Comparison of ENCODE assay signal across 36 cellular contexts in the genomic region with DNA sequence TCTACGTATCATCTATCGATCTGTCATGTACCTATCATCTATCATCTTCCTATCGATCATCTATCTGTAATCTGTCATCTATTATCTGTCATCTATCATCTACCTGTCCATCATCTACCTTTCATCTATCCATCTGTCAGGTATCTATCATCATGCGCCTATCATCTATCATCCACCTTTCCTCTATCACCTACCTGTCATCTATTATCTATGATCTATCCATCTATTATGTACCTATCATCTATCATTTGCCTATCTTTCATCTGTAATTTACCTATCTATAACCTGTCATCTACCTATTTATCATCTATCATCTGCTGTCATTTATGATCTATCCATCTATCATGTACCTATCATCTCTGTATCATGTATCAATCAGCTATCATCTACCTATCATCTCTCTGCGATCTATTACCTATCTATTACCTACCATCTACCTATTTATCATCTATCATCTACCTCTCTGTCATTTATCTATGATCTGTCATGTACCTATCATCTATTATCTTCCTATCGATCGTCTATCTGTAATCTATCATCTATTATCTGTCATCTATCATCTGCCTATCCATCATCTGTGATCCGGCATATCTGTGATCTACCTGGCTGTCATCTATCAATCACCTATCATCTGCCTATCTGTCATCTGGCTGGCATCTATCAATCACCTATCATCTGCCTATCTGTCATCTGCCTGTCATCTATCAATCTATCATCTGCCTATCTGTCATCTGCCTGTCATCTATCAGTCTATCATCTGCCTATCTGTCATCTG. TPM values are rescaled to one million over a fixed set of nuclear protein-coding genes. Genes with fewer than 3 reads are reported as not detected.
"Had no signal": no experiment of that assay in that cellular context is flagged by ENCODE, and none has a peak within 500 bp of the region (broad histone marks: within the 10 kb centered on the region; RNA-seq: fewer than 3 reads in every experiment).

No MANE protein-coding gene starts in this region.

- H3K9me3 ChIP-seq: adrenal gland, breast epithelium, colonic mucosa, heart left ventricle had no signal

- H3K4me3 ChIP-seq: cardiac muscle cell, colonic mucosa had no signal

- H3K9me3 Mint-ChIP-seq: activated CD4-positive, alpha-beta memory T cell treated with anti-CD3 and anti-CD28 coated beads for 36 hours; activated CD4-positive, alpha-beta T cell treated with anti-CD3 and anti-CD28 coated beads, Interleukin-2, amount 10 ng/mL, durations not matched to agents 24 days and 14 days; activated naive CD4-positive, alpha-beta T cell treated with anti-CD3 and anti-CD28 coated beads for 36 hours; activated naive CD4-positive, alpha-beta T cell treated with anti-CD3 and anti-CD28 coated beads, Interleukin-2, amount 50 U/mL, for 24 hours; activated naive CD8-positive, alpha-beta T cell treated with anti-CD3 and anti-CD28 coated beads for 36 hours; activated naive CD8-positive, alpha-beta T cell treated with anti-CD3 and anti-CD28 coated beads, Interleukin-2, amount 50 U/mL, for 24 hours; activated T-helper 1 cell treated with anti-CD3 and anti-CD28 coated beads, Interleukin-12 subunit alpha, Interleukin-12 subunit beta, Interleukin-2, Interleukin-4 antibody, amounts not matched to agents 30 ng/mL and 10 ng/mL and 1 ng/mL, durations not matched to agents 14 hours and 24 hours and 36 hours; activated T-helper 2 cell treated with anti-CD3 and anti-CD28 coated beads, Interferon-gamma antibody, Interleukin-2, Interleukin-4, amounts not matched to agents 10 μg/mL and 5 μg/mL and 100 μg/mL, durations not matched to agents 14 hours and 24 hours and 36 hours had no signal

- H3K4me1 Mint-ChIP-seq: activated naive CD4-positive, alpha-beta T cell treated with anti-CD3 and anti-CD28 coated beads, Interleukin-2, amount 50 U/mL, for 24 hours; activated naive CD8-positive, alpha-beta T cell treated with anti-CD3 and anti-CD28 coated beads for 36 hours had no signal

- FAIRE-seq: endometrium, endothelial cell of umbilical vein, frontal cortex had no signal

- DNase-seq: activated CD4-positive, alpha-beta memory T cell treated with anti-CD3 and anti-CD28 coated beads for 36 hours; activated CD4-positive, alpha-beta T cell treated with anti-CD3 and anti-CD28 coated beads for 36 hours; activated CD4-positive, alpha-beta T cell treated with anti-CD3 and anti-CD28 coated beads, Interleukin-2, amount 10 ng/mL, durations not matched to agents 24 days and 14 days; activated CD4-positive, CD25-positive, alpha-beta regulatory T cell; activated CD4-positive, CD25-positive, alpha-beta regulatory T cell treated with anti-CD3 and anti-CD28 coated beads, Interleukin-2, amount 50 U/mL, for 72 hours; activated CD8-positive, alpha-beta memory T cell treated with anti-CD3 and anti-CD28 coated beads, Interleukin-2, amount 10 ng/mL, durations not matched to agents 7 days and 5 days; activated CD8-positive, alpha-beta memory T cell treated with anti-CD3 and anti-CD28 coated beads, Interleukin-2, amount 50 U/mL, for 4 hours; activated CD8-positive, alpha-beta T cell treated with anti-CD3 and anti-CD28 coated beads, Interleukin-2, amount 10 ng/mL, durations not matched to agents 7 days and 5 days; activated effector memory CD4-positive, alpha-beta T cell treated with anti-CD3 and anti-CD28 coated beads, Interleukin-2, amount 50 U/mL, for 16 hours; activated naive CD4-positive, alpha-beta T cell treated with anti-CD3 and anti-CD28 coated beads for 36 hours; activated naive CD8-positive, alpha-beta T cell treated with anti-CD3 and anti-CD28 coated beads for 36 hours; activated naive CD8-positive, alpha-beta T cell treated with anti-CD3 and anti-CD28 coated beads, Interleukin-2, amount 50 U/mL, for 24 hours; activated T-cell treated with anti-CD3 and anti-CD28 coated beads, Interleukin-2, amount 50 U/mL, for 1 hour; activated T-cell treated with anti-CD3 and anti-CD28 coated beads, Interleukin-2, amount 50 U/mL, for 48 hours; adrenal gland; amygdala; aorta; central memory CD4-positive, alpha-beta T cell; cerebellar nuclear complex; colonic mucosa; effector CD8-positive, alpha-beta T cell; foreskin fibroblast; heart left ventricle; T-helper 2 cell had no signal

- H3K36me3 ChIP-seq: adrenal gland, breast epithelium, cardiac muscle cell, colonic mucosa, heart left ventricle had no signal

- H3K4me1 ChIP-seq: breast epithelium, colonic mucosa had no signal

- ATAC-seq: activated CD4-positive, alpha-beta T cell treated with anti-CD3 and anti-CD28 coated beads for 36 hours; activated CD8-positive, alpha-beta memory T cell treated with anti-CD3 and anti-CD28 coated beads, Interleukin-2, amount 10 ng/mL, durations not matched to agents 7 days and 5 days; activated CD8-positive, alpha-beta T cell treated with anti-CD3 and anti-CD28 coated beads, Interleukin-2, amount 10 ng/mL, durations not matched to agents 7 days and 5 days; activated naive CD8-positive, alpha-beta T cell treated with anti-CD3 and anti-CD28 coated beads, Interleukin-2, amount 50 U/mL, for 24 hours; esophagus mucosa had no signal

- H3K36me3 Mint-ChIP-seq: activated CD4-positive, alpha-beta memory T cell treated with anti-CD3 and anti-CD28 coated beads for 36 hours; activated CD8-positive, alpha-beta memory T cell treated with anti-CD3 and anti-CD28 coated beads, Interleukin-2, amount 10 ng/mL, durations not matched to agents 7 days and 5 days; activated naive CD4-positive, alpha-beta T cell treated with anti-CD3 and anti-CD28 coated beads, Interleukin-2, amount 50 U/mL, for 24 hours; activated naive CD8-positive, alpha-beta T cell treated with anti-CD3 and anti-CD28 coated beads for 36 hours; brain had no signal

- H3K27ac ChIP-seq: adrenal gland, cardiac muscle cell, colonic mucosa had no signal

- H3K27ac Mint-ChIP-seq: activated CD4-positive, alpha-beta memory T cell treated with anti-CD3 and anti-CD28 coated beads for 36 hours; activated CD4-positive, alpha-beta T cell treated with anti-CD3 and anti-CD28 coated beads for 36 hours; activated CD4-positive, alpha-beta T cell treated with anti-CD3 and anti-CD28 coated beads, Interleukin-2, amount 10 ng/mL, durations not matched to agents 24 days and 14 days; activated CD8-positive, alpha-beta memory T cell treated with anti-CD3 and anti-CD28 coated beads, Interleukin-2, amount 10 ng/mL, durations not matched to agents 7 days and 5 days; activated CD8-positive, alpha-beta T cell treated with anti-CD3 and anti-CD28 coated beads, Interleukin-2, amount 10 ng/mL, durations not matched to agents 7 days and 5 days; activated naive CD4-positive, alpha-beta T cell treated with anti-CD3 and anti-CD28 coated beads for 36 hours; activated naive CD4-positive, alpha-beta T cell treated with anti-CD3 and anti-CD28 coated beads, Interleukin-2, amount 50 U/mL, for 24 hours; activated naive CD8-positive, alpha-beta T cell treated with anti-CD3 and anti-CD28 coated beads for 36 hours; activated naive CD8-positive, alpha-beta T cell treated with anti-CD3 and anti-CD28 coated beads, Interleukin-2, amount 50 U/mL, for 24 hours; activated T-helper 1 cell treated with anti-CD3 and anti-CD28 coated beads, Interleukin-12 subunit alpha, Interleukin-12 subunit beta, Interleukin-2, Interleukin-4 antibody, amounts not matched to agents 30 ng/mL and 10 ng/mL and 1 ng/mL, durations not matched to agents 14 hours and 24 hours and 36 hours; activated T-helper 2 cell treated with anti-CD3 and anti-CD28 coated beads, Interferon-gamma antibody, Interleukin-2, Interleukin-4, amounts not matched to agents 10 μg/mL and 5 μg/mL and 100 μg/mL, durations not matched to agents 14 hours and 24 hours and 36 hours; brain had no signal

- H3K4me3 Mint-ChIP-seq: activated CD8-positive, alpha-beta memory T cell treated with anti-CD3 and anti-CD28 coated beads, Interleukin-2, amount 10 ng/mL, durations not matched to agents 7 days and 5 days; activated CD8-positive, alpha-beta T cell treated with anti-CD3 and anti-CD28 coated beads, Interleukin-2, amount 10 ng/mL, durations not matched to agents 7 days and 5 days; activated naive CD4-positive, alpha-beta T cell treated with anti-CD3 and anti-CD28 coated beads, Interleukin-2, amount 50 U/mL, for 24 hours; activated naive CD8-positive, alpha-beta T cell treated with anti-CD3 and anti-CD28 coated beads for 36 hours had no signal

RNA-seq across cellular contexts. Expression of a gene that starts 1.6 kb away (rescaled TPM):
- total RNA-seq: activated CD8-positive, alpha-beta T cell treated with anti-CD3 and anti-CD28 coated beads, Interleukin-2, amount 10 ng/mL, durations not matched to agents 7 days and 5 days; activated naive CD8-positive, alpha-beta T cell treated with anti-CD3 and anti-CD28 coated beads for 36 hours; dermis microvascular lymphatic vessel endothelial cell; endothelial cell of umbilical vein; epithelial cell of proximal tubule had no signal
- polyA plus RNA-seq: endothelial cell of umbilical vein had no signal
